1 cellular context compared by ENCODE assay signal in the genomic region with DNA sequence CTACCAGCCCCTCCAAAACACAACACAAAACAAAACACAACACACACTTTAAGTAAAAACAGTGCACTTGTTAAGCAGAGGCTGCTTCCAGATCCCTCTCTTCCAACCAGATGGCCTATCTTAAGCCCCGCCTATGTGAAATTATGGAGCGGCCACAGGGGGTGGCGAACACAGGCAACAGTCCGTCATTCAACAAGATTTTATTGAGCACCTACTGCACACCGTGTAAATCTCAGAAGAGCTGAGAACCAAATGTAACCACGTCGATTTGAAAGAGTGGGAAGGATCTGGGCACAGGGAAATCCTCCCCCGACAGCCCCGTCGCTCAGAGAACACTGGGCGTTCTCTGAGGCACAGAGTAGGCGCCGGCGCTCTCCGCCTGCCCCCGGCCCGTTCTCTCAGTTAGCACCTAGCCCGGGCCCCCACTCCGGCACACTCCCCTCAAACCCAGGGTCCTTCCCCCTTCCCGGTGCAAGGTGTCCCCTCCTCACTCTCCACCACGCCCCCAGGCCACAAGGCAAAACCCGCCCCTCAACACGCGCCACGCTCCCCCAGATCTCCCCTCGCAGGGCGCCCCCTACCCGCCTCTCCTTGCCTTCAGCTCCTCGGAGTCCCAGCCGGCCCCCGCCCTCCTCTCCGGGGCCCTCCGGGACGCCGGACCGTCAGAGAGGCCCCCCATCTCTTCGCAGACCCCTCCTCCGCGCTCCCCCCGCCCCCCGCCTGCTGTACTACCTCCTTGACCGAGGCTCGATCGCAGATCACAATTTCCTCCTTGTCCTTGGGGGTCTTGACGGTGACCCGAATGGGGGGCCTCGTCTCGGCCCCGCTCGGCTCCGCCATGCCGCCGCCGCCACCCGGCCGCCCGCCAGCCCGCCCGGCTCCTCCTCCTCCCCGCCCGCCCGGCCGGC.
TF ChIP-seq lines count a peak whose summit lies in the region.

No MANE protein-coding gene starts in this region.

TF ChIP-seq in PFSK-1, 5 proteins besides CTCF, POLR2A, EP300 and RAD21:
- TF ChIP-seq, protein P1, sequence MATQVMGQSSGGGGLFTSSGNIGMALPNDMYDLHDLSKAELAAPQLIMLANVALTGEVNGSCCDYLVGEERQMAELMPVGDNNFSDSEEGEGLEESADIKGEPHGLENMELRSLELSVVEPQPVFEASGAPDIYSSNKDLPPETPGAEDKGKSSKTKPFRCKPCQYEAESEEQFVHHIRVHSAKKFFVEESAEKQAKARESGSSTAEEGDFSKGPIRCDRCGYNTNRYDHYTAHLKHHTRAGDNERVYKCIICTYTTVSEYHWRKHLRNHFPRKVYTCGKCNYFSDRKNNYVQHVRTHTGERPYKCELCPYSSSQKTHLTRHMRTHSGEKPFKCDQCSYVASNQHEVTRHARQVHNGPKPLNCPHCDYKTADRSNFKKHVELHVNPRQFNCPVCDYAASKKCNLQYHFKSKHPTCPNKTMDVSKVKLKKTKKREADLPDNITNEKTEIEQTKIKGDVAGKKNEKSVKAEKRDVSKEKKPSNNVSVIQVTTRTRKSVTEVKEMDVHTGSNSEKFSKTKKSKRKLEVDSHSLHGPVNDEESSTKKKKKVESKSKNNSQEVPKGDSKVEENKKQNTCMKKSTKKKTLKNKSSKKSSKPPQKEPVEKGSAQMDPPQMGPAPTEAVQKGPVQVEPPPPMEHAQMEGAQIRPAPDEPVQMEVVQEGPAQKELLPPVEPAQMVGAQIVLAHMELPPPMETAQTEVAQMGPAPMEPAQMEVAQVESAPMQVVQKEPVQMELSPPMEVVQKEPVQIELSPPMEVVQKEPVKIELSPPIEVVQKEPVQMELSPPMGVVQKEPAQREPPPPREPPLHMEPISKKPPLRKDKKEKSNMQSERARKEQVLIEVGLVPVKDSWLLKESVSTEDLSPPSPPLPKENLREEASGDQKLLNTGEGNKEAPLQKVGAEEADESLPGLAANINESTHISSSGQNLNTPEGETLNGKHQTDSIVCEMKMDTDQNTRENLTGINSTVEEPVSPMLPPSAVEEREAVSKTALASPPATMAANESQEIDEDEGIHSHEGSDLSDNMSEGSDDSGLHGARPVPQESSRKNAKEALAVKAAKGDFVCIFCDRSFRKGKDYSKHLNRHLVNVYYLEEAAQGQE (IDR thresholded peaks at IDR 0.05; ENCODE audit: insufficient read depth in 1 of 2, low read depth in 2 of 2, low read length in 2 of 2) = no peak
- TF ChIP-seq SIN3A (IDR thresholded peaks at IDR 0.05; ENCODE audit: borderline replicate concordance, insufficient read depth, low read length) = 0 out of 2 replicates have a peak, but pooled peaks have one; percentile 13
